ENCODE assay signal across 20 cellular contexts in genomic region chr15:81475471-81475870, GRCh38.
"Had no signal": no experiment of that assay in that cellular context is flagged by ENCODE, and none has a peak within 500 bp of the region (broad histone marks: within the 10 kb centered on the region; RNA-seq: fewer than 3 reads in every experiment).

No MANE protein-coding gene starts in this region.

- H3K4me3 ChIP-seq: colonic mucosa, gastroesophageal sphincter, heart left ventricle, left lung, lower lobe of right lung had no signal

- H3K4me1 ChIP-seq: colonic mucosa, foreskin keratinocyte, gastroesophageal sphincter, left lung, lower lobe of right lung had no signal

- H3K9me3 ChIP-seq: colonic mucosa, gastroesophageal sphincter, heart left ventricle, left lung, lower lobe of right lung had no signal

- FAIRE-seq: keratinocyte had no signal

- H3K27me3 ChIP-seq: colonic mucosa, foreskin keratinocyte, heart left ventricle had no signal

- H3K27ac ChIP-seq: colonic mucosa, epithelial cell of prostate, foreskin keratinocyte, gastroesophageal sphincter, heart left ventricle, left lung, lower lobe of right lung had no signal

- H3K36me3 ChIP-seq: colonic mucosa, gastroesophageal sphincter, heart left ventricle, left lung, lower lobe of right lung had no signal

- ATAC-seq: effector memory CD8-positive, alpha-beta T cell; esophagus mucosa; foreskin keratinocyte; gastroesophageal sphincter; heart left ventricle; left cardiac atrium; left lung; left ventricle myocardium superior; lower lobe of right lung; naive thymus-derived CD4-positive, alpha-beta T cell had no signal

- DNase-seq: colonic mucosa; cortex of kidney; effector CD8-positive, alpha-beta T cell; effector memory CD8-positive, alpha-beta T cell; endodermal cell; erythroblast; foreskin keratinocyte; heart left ventricle; hippocampal formation; left cardiac atrium; left lung; left ventricle myocardium superior; lower lobe of right lung; mesendoderm; midbrain; naive thymus-derived CD4-positive, alpha-beta T cell had no signal
